In genomic region chr13:80498433-80498832, GRCh38 we compare ENCODE assay signal across 34 cellular contexts.
"Had no signal": no experiment of that assay in that cellular context is flagged by ENCODE, and none has a peak within 500 bp of the region (broad histone marks: within the 10 kb centered on the region; RNA-seq: fewer than 3 reads in every experiment).

No MANE protein-coding gene starts in this region.

- H3K27me3 ChIP-seq: adrenal gland, ascending aorta, body of pancreas, brain microvascular endothelial cell, breast epithelium, cardiac muscle cell had no signal

- H3K4me1 ChIP-seq: adrenal gland, ascending aorta, breast epithelium had no signal

- H3K36me3 ChIP-seq: adrenal gland, ascending aorta, brain microvascular endothelial cell, breast epithelium, cardiac muscle cell had no signal

- H3K27ac ChIP-seq: adrenal gland, ascending aorta, body of pancreas, brain microvascular endothelial cell, breast epithelium, cardiac muscle cell had no signal

- DNase-seq: activated effector memory CD4-positive, alpha-beta T cell treated with anti-CD3 and anti-CD28 coated beads, Interleukin-2, amount 50 U/mL, for 16 hours; activated effector memory CD4-positive, alpha-beta T cell treated with Interleukin-2 at 50 U/mL for 16 hours; activated gamma-delta T cell; activated gamma-delta T cell treated with Interleukin-2 at 50 U/mL for 16 hours; activated naive CD4-positive, alpha-beta T cell; activated naive CD4-positive, alpha-beta T cell treated with anti-CD3 and anti-CD28 coated beads for 36 hours; activated naive CD4-positive, alpha-beta T cell treated with anti-CD3 and anti-CD28 coated beads, Interleukin-2, amount 10 ng/mL, durations not matched to agents 7 days and 5 days; activated naive CD4-positive, alpha-beta T cell treated with anti-CD3 and anti-CD28 coated beads, Interleukin-2, amount 50 U/mL, for 16 hours; activated naive CD4-positive, alpha-beta T cell treated with Interleukin-2 at 50 U/mL for 16 hours; activated naive CD8-positive, alpha-beta T cell treated with anti-CD3 and anti-CD28 coated beads for 36 hours; activated naive CD8-positive, alpha-beta T cell treated with anti-CD3 and anti-CD28 coated beads, Interleukin-2, amount 10 ng/mL, durations not matched to agents 7 days and 5 days; activated naive CD8-positive, alpha-beta T cell treated with anti-CD3 and anti-CD28 coated beads, Interleukin-2, amount 50 U/mL, for 24 hours; activated T-cell treated with anti-CD3 and anti-CD28 coated beads, Interleukin-2, amount 50 U/mL, for 1 hour; activated T-cell treated with anti-CD3 and anti-CD28 coated beads, Interleukin-2, amount 50 U/mL, for 24 hours; activated T-cell treated with anti-CD3 and anti-CD28 coated beads, Interleukin-2, amount 50 U/mL, for 4 hours; activated T-cell treated with anti-CD3 and anti-CD28 coated beads, Interleukin-2, amount 50 U/mL, for 48 hours; activated T-cell treated with anti-CD3 and anti-CD28 coated beads, Interleukin-2, amount 50 U/mL, for 72 hours; adrenal gland; amniotic stem cell; amygdala; anterior cingulate cortex; aorta; body of pancreas; brain microvascular endothelial cell; caudate nucleus; central memory CD4-positive, alpha-beta T cell; cerebellar nuclear complex had no signal

- ATAC-seq: activated naive CD4-positive, alpha-beta T cell treated with anti-CD3 and anti-CD28 coated beads, Interleukin-2, amount 50 U/mL, for 72 hours; activated naive CD8-positive, alpha-beta T cell treated with anti-CD3 and anti-CD28 coated beads, Interleukin-2, amount 50 U/mL, for 24 hours; activated T-cell treated with anti-CD3 and anti-CD28 coated beads, Interleukin-2, amount 50 U/mL, for 4 hours; activated T-cell treated with anti-CD3 and anti-CD28 coated beads, Interleukin-2, amount 50 U/mL, for 72 hours; activated T-helper 17 cell treated with anti-CD3 and anti-CD28 coated beads, Interleukin-2, amount 50 U/mL, for 72 hours; body of pancreas had no signal

- H3K4me3 ChIP-seq: adrenal gland, ascending aorta, body of pancreas, breast epithelium, cardiac muscle cell had no signal

- FAIRE-seq: astrocyte, bronchial epithelial cell had no signal

- H3K9me3 ChIP-seq: adrenal gland, ascending aorta, body of pancreas, breast epithelium had no signal
